ENCODE assay signal across 8 cellular contexts in the genomic region with DNA sequence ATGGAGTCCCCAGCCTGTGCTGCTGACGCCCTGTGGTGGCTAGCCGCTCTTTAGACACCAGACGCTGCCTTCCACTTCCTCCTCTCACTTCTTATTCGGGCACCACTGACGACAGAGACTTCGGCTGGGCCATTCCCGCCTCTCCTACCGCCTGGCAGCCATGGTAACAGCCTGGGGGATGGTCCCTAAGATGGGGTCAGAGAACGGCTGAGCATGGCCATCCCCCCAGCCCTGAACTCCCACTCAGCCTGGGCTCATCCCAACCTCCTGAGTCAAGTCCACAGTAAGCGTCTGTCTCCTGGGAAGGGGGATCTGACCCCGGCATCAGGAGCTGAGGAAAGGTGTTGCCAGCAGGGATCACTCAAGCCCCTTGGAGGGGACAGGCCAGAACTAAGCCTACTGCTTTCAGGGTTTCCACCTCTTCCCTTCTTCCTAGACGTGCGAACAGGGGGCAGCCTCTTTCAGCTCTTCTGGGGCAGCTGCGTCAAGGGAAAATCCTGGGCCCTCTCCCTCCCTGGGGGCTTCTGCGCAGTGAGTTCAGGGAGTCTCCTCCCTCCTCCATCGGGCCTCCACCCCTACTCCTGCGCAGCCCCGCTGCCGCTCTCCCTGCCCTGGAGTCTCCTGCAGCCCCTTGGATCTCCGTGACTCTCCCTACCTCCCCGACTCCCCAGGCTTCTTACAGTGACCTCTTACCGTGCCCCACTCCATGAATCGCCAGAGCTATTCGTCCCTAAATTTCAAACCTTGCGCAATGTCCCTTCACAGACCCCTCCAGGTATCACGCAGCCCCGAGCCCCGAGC. TPM values are rescaled to one million over a fixed set of nuclear protein-coding genes. Genes with fewer than 3 reads are reported as not detected.
DNase-seq lines count a peak whose midpoint lies in the region; ATAC-seq and TF ChIP-seq lines count a peak whose summit lies in the region.

No MANE protein-coding gene starts in this region.

- no peaks in the 10 kb centered on the region for H3K79me2 ChIP-seq in osteoblast (ENCODE audit: insufficient read depth, low read length)

- no peak overlapping the region for H2AFZ ChIP-seq in osteoblast (ENCODE audit: low read length)

- H3K9me3 ChIP-seq in SJSA1 (replicated peaks): no peaks in the 10 kb centered on the region
- H3K9me3 ChIP-seq in osteoblast (ENCODE audit: low read depth, low read length): no peaks in the 10 kb centered on the region

- H3K36me3 ChIP-seq in SJSA1 (peaks cover 9% of the 10 kb centered on the region; the same call in 1 of the 2 replicates), osteoblast (ENCODE audit: insufficient read depth, low read length) (no peaks in the 10 kb centered on the region)

- no peak for TF ChIP-seq CTCF in fibroblast of the aortic adventitia (IDR thresholded peaks at IDR 0.05; ENCODE audit: insufficient read depth, low read length)
- no peak for TF ChIP-seq CTCF in osteoblast (IDR thresholded peaks at IDR 0.05; ENCODE audit: extremely low read depth, low read depth, low read length)
- no peak for TF ChIP-seq CTCF in foreskin keratinocyte (conservative IDR thresholded peaks at IDR 0.05)

- intact Hi-C loops in activated CD4-positive, alpha-beta T cell treated with anti-CD3 and anti-CD28 coated beads for 36 hours (cut with DNase I, micrococcal nuclease): loop anchor here (1.0 to 2.0 kb wide), 5 partner anchors 17 to 63 kb away; partner anchors contain the start of genes NR4A1 (in 2 of the 2), ACVR1B (in 1 of the 2) and ATG101 (in 1 of the 2)

- peak overlapping the region; percentile 66 for H3K27ac Mint-ChIP-seq in activated CD4-positive, alpha-beta T cell treated with anti-CD3 and anti-CD28 coated beads for 36 hours

- peaks cover 3% of the 10 kb centered on the region for H4K20me1 ChIP-seq in osteoblast (ENCODE audit: insufficient read depth, low read length)

- peaks cover 5% of the 10 kb centered on the region for H3K36me3 Mint-ChIP-seq in activated CD4-positive, alpha-beta T cell treated with anti-CD3 and anti-CD28 coated beads for 36 hours (ENCODE audit: low read depth)

- CTCF ChIA-PET in activated CD4-positive, alpha-beta T cell treated with anti-CD3 and anti-CD28 coated beads for 36 hours (lab: Charles Lee): interaction anchor here (1.5 to 5.6 kb wide), 4 partner anchors 14 to 25 kb away, joined by 3 to 64 read pairs (median 18); no protein-coding TSS in a partner anchor

- peaks cover 4% of the 10 kb centered on the region for H3K27me3 Mint-ChIP-seq in activated CD4-positive, alpha-beta T cell treated with anti-CD3 and anti-CD28 coated beads for 36 hours

- H3K4me3 Mint-ChIP-seq in activated CD4-positive, alpha-beta T cell treated with anti-CD3 and anti-CD28 coated beads for 36 hours: peak overlapping the region; percentile 66

- H3K9me3 Mint-ChIP-seq in activated CD4-positive, alpha-beta T cell treated with anti-CD3 and anti-CD28 coated beads for 36 hours (ENCODE audit: low read depth): no peaks in the 10 kb centered on the region

- peaks cover 13% of the 10 kb centered on the region for H3K4me1 Mint-ChIP-seq in activated CD4-positive, alpha-beta T cell treated with anti-CD3 and anti-CD28 coated beads for 36 hours

- peaks cover 28% of the 10 kb centered on the region for H3K4me1 ChIP-seq in SJSA1 (replicated peaks)
- peaks cover 5% of the 10 kb centered on the region for H3K4me1 ChIP-seq in osteoblast (ENCODE audit: insufficient read depth, low read length)
- no peaks in the 10 kb centered on the region for H3K4me1 ChIP-seq in foreskin keratinocyte

- H3K4me3 ChIP-seq in SJSA1 (peak overlapping the region; percentile 61), fibroblast of the aortic adventitia (ENCODE audit: low read depth, low read length) (peak overlapping the region; percentile 33), osteoblast (ENCODE audit: insufficient read depth, low read length) (peak overlapping the region; percentile 7)

- no peak for ATAC-seq in activated CD4-positive, alpha-beta T cell treated with anti-CD3 and anti-CD28 coated beads for 36 hours
- ATAC-seq in HG03025 (IDR thresholded peaks at IDR 0.05; ENCODE audit: low FRiP score, unreplicated experiment) (peak; percentile 53), foreskin keratinocyte (no peak)

- DNase-seq in activated CD4-positive, alpha-beta T cell treated with anti-CD3 and anti-CD28 coated beads for 36 hours: no peak
- no peak for DNase-seq in activated CD4-positive, alpha-beta T cell treated with anti-CD3 and anti-CD28 coated beads for 1 hour
- DNase-seq in SJSA1 (ENCODE audit: low read depth in 1 of 2, low spot score in 2 of 2) (no peak), fibroblast of the aortic adventitia (ENCODE audit: low read depth) (no peak), osteoblast (ENCODE audit: insufficient read length, low spot score, missing footprints) (peak; percentile 82), NCI-H1930 (lab: John Stamatoyannopoulos, UW) (no peak), foreskin keratinocyte (no peak)

- H3K4me2 ChIP-seq in osteoblast (ENCODE audit: insufficient read depth, low read length): no peak overlapping the region

- POLR2A ChIA-PET in activated CD4-positive, alpha-beta T cell treated with anti-CD3 and anti-CD28 coated beads for 36 hours (lab: Charles Lee): interaction anchor here (0.8 to 1.2 kb wide), 3 partner anchors 27 to 81 kb away, joined by 3 to 6 read pairs (median 3); partner anchors contain the start of gene NR4A1

- no peak overlapping the region for H3K27ac ChIP-seq in SJSA1
- H3K27ac ChIP-seq in osteoblast (ENCODE audit: low read depth, low read length): no peak overlapping the region
- H3K27ac ChIP-seq in foreskin keratinocyte: no peak overlapping the region

- H3K27me3 ChIP-seq in SJSA1 (replicated peaks) (peaks cover 14% of the 10 kb centered on the region), osteoblast (ENCODE audit: insufficient read depth, low read length) (peaks cover 32% of the 10 kb centered on the region), foreskin keratinocyte (peaks cover 47% of the 10 kb centered on the region)

RNA-seq across cellular contexts. Expression of gene TAMALIN, which starts 0.6 kb away (rescaled TPM):
- 10 to 100 TPM in 1 of 2 experiments, 1 to 10 TPM in 1; 6.4 to 11.5 TPM for total RNA-seq in activated CD4-positive, alpha-beta T cell treated with anti-CD3 and anti-CD28 coated beads for 36 hours
- 6.8 and 13.1 TPM in 2 replicates for total RNA-seq in SJSA1 (2014; rRNA removed; shearing (Covaris generic))
- total RNA-seq in fibroblast of the aortic adventitia (ENCODE audit: low replicate concordance) (7.3 TPM in 2 replicates), osteoblast (4.7 and 6.5 TPM in 2 replicates), foreskin keratinocyte (0.11 and 0.44 TPM in 2 replicates)
- polyA plus RNA-seq in foreskin keratinocyte: 0.12 and 0.15 TPM in 2 replicates

RNA-seq across cellular contexts. Expression of gene NR4A1, which starts 45.1 kb away (rescaled TPM):
- 10 to 100 TPM; 69.4 to 72.8 TPM for total RNA-seq in activated CD4-positive, alpha-beta T cell treated with anti-CD3 and anti-CD28 coated beads for 36 hours
- total RNA-seq in SJSA1 (2014; rRNA removed; shearing (Covaris generic)): 3.7 and 7.0 TPM in 2 replicates
- total RNA-seq in fibroblast of the aortic adventitia (ENCODE audit: low replicate concordance) (0.82 and 3.9 TPM in 2 replicates), osteoblast (3.3 and 3.5 TPM in 2 replicates), foreskin keratinocyte (3.0 and 3.5 TPM in 2 replicates)
- 2.8 and 3.0 TPM in 2 replicates for polyA plus RNA-seq in foreskin keratinocyte

RNA-seq across cellular contexts. Expression of gene ACVR1B, which starts 54.6 kb away (rescaled TPM):
- total RNA-seq in activated CD4-positive, alpha-beta T cell treated with anti-CD3 and anti-CD28 coated beads for 36 hours: 10 to 100 TPM; 10.1 to 12.7 TPM
- total RNA-seq in SJSA1 (2014; rRNA removed; shearing (Covaris generic)): 3.3 and 3.8 TPM in 2 replicates
- total RNA-seq in fibroblast of the aortic adventitia (ENCODE audit: low replicate concordance) (12.6 and 17.1 TPM in 2 replicates), osteoblast (10.5 and 13.0 TPM in 2 replicates), foreskin keratinocyte (14.0 and 14.3 TPM in 2 replicates)
- 7.3 and 7.4 TPM in 2 replicates for polyA plus RNA-seq in foreskin keratinocyte

Comparison
In these comparisons a context has a peak if more than half of its experiments do, and no peak if none do; other contexts are left out.
1. H3K4me3 ChIP-seq: peak in every context shown above with its lines; median percentile 61 in SJSA1; 33 in fibroblast of the aortic adventitia; 7 in osteoblast.